In the genomic region with DNA sequence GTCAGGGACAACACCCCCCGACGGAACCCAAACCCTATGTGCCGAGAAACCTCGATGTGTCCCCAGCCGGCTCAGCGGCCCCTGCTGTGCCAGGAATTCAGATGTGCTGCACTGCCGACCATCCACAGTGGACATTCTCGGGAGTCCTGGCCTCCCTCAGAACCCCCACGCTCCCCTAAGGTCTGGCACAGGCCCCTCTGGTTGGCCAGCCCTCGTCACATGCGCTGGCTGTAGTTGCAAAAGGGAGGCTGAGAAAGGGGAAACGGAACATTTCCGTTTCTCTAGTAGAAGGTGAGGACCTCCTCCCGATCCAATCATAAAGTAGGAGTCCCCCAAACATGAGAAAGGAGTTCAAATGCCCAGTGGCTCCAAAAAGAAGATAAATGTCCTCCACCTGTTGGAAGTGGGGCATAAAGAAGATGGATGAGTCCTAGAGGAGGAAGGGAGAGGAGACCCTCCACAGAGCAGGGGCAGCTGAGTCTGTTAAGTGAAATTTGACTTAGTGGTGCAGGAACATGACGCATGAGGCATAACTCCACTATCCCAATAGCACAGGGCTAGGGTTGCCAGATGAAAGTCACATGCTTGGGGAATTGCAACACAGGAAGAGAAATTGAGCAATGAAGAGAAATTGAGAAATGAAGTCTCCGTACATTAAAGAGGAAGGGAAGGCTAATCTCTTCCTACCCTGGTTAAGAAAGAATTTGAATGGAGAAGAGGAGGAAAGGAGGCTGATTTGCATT, we compare ENCODE assay signal across 1 cellular context.
A peak's percentile ranks its signal among the peaks of the same experiment; 100 is the strongest.
TF ChIP-seq lines count a peak whose summit lies in the region.

No MANE protein-coding gene starts in this region.

TF ChIP-seq in liver, 16 proteins besides CTCF, POLR2A, EP300 and RAD21 (continued from another document):
- TF ChIP-seq, protein P1, sequence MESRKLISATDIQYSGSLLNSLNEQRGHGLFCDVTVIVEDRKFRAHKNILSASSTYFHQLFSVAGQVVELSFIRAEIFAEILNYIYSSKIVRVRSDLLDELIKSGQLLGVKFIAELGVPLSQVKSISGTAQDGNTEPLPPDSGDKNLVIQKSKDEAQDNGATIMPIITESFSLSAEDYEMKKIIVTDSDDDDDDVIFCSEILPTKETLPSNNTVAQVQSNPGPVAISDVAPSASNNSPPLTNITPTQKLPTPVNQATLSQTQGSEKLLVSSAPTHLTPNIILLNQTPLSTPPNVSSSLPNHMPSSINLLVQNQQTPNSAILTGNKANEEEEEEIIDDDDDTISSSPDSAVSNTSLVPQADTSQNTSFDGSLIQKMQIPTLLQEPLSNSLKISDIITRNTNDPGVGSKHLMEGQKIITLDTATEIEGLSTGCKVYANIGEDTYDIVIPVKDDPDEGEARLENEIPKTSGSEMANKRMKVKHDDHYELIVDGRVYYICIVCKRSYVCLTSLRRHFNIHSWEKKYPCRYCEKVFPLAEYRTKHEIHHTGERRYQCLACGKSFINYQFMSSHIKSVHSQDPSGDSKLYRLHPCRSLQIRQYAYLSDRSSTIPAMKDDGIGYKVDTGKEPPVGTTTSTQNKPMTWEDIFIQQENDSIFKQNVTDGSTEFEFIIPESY (IDR thresholded peaks at IDR 0.05) = peak; percentile 78
- peak; percentile 80 for TF ChIP-seq YY1 (IDR thresholded peaks at IDR 0.05)
